33 cellular contexts compared by ENCODE assay signal in the genomic region with DNA sequence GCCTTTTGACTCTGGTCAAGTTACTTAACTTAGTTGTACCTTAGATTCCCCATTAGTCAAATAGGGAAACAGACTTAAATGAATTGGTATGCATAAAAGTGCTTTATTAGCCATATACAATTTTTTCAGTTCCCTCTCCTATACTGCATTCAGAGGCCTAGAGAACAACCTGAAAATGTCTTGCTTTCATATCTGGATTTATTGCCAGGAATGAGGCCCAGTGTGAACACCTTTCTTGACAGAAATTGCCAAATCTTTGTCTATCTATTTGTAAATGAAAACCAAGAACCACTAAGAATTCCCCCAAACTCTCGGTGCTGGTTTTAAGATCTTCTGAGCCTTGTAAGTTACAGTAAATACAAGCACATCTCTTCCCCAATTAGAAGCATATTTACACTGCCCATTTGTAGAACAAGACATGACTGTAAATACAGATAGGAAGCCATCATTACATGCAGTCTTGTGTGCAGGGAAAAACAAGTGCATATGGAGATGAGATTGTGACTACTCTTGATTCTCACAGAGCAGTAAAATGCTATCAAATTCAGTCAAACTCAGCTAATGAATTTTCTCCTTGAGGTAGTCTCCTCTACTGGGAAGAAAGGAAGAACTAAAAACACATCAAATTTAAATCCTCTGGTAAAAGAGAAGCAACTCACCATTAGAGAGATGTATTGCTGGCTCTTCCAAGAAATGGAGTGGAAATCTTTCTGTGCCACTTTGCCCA. TPM values are rescaled to one million over a fixed set of nuclear protein-coding genes. Genes with fewer than 3 reads are reported as not detected.
DNase-seq lines count a peak whose midpoint lies in the region; ATAC-seq and TF ChIP-seq lines count a peak whose summit lies in the region.
"Had no signal": no experiment of that assay in that cellular context is flagged by ENCODE, and none has a peak within 500 bp of the region (broad histone marks: within the 10 kb centered on the region; RNA-seq: fewer than 3 reads in every experiment).

No MANE protein-coding gene starts in this region.

- peaks cover 4 to 45% of the 10 kb centered on the region in 2 donors for H3K4me1 ChIP-seq in thoracic aorta (ENCODE audit: control insufficient read depth in 1 of 2, low read depth in 2 of 2)

- no peaks in the 10 kb centered on the region for H3K9me3 Mint-ChIP-seq in activated T-helper 1 cell treated with anti-CD3 and anti-CD28 coated beads, Interleukin-12 subunit alpha, Interleukin-12 subunit beta, Interleukin-2, Interleukin-4 antibody, amounts not matched to agents 30 ng/mL and 10 ng/mL and 1 ng/mL, durations not matched to agents 14 hours and 24 hours and 36 hours
- no peaks in the 10 kb centered on the region for H3K9me3 Mint-ChIP-seq in HFFc6
- H3K9me3 Mint-ChIP-seq: activated T-cell treated with anti-CD3 and anti-CD28 coated beads, Interleukin-2, amount 50 U/mL, for 24 hours; brain; nephron progenitor cell had no signal

- intact Hi-C loops in activated T-helper 1 cell treated with anti-CD3 and anti-CD28 coated beads, Interleukin-12 subunit alpha, Interleukin-12 subunit beta, Interleukin-2, Interleukin-4 antibody, amounts not matched to agents 30 ng/mL and 10 ng/mL and 1 ng/mL, durations not matched to agents 14 hours and 24 hours and 36 hours (cut with micrococcal nuclease): loop anchor here (2.0 kb wide), 1 partner anchor 39 kb away; no protein-coding TSS in a partner anchor

- H3K36me3 Mint-ChIP-seq in activated T-helper 1 cell treated with anti-CD3 and anti-CD28 coated beads, Interleukin-12 subunit alpha, Interleukin-12 subunit beta, Interleukin-2, Interleukin-4 antibody, amounts not matched to agents 30 ng/mL and 10 ng/mL and 1 ng/mL, durations not matched to agents 14 hours and 24 hours and 36 hours (ENCODE audit: low read depth): no peaks in the 10 kb centered on the region
- H3K36me3 Mint-ChIP-seq in HFFc6 (ENCODE audit: low read depth): no peaks in the 10 kb centered on the region
- H3K36me3 Mint-ChIP-seq: brain had no signal

- DNase-seq in activated T-helper 1 cell treated with anti-CD3 and anti-CD28 coated beads, Interleukin-12 subunit alpha, Interleukin-12 subunit beta, Interleukin-2, Interleukin-4 antibody, amounts not matched to agents 30 ng/mL and 10 ng/mL and 1 ng/mL, durations not matched to agents 14 hours and 24 hours and 36 hours (ENCODE audit: low spot score): no peak
- DNase-seq in thoracic aorta (ENCODE audit: low spot score) (no peak), NCI-H446 treated with DMSO at 0.1 percent for 48 hours (lab: John Stamatoyannopoulos, UW) (no peak), NAMALWA (ENCODE audit: low spot score) (no peak), HFFc6 (no peak)
- DNase-seq: activated CD4-positive, alpha-beta T cell treated with anti-CD3 and anti-CD28 coated beads for 48 hours; activated naive CD4-positive, alpha-beta T cell; activated T-cell treated with anti-CD3 and anti-CD28 coated beads, Interleukin-2, amount 50 U/mL, for 24 hours; DMS 273 treated with DMSO at 0.1 percent for 48 hours; mammary epithelial cell; NCI-H146; NCI-H2107; NCI-H774; nephron progenitor cell; sigmoid colon; SJCRH30; stimulated activated CD4-positive, alpha-beta T cell treated with anti-CD3 and anti-CD28 coated beads, Interleukin-12 subunit alpha, Interleukin-12 subunit beta, amount 100 ng/mL, for 4 hours; stimulated activated CD4-positive, alpha-beta T cell treated with anti-CD3 and anti-CD28 coated beads, Interleukin-2, amount 100 ng/mL, for 48 hours; T1000; upper lobe of right lung had no signal

- no peaks in the 10 kb centered on the region for H3K27me3 Mint-ChIP-seq in activated T-helper 1 cell treated with anti-CD3 and anti-CD28 coated beads, Interleukin-12 subunit alpha, Interleukin-12 subunit beta, Interleukin-2, Interleukin-4 antibody, amounts not matched to agents 30 ng/mL and 10 ng/mL and 1 ng/mL, durations not matched to agents 14 hours and 24 hours and 36 hours (ENCODE audit: insufficient read depth)
- H3K27me3 Mint-ChIP-seq in HFFc6 (ENCODE audit: insufficient read depth): peaks cover 2% of the 10 kb centered on the region
- H3K27me3 Mint-ChIP-seq: activated T-cell treated with anti-CD3 and anti-CD28 coated beads, Interleukin-2, amount 50 U/mL, for 24 hours had no signal

- H3K27me3 ChIP-seq in layer of hippocampus (ENCODE audit: control insufficient read depth, insufficient read depth, low read length): no peaks in the 10 kb centered on the region
- no peaks in the 10 kb centered on the region for H3K27me3 ChIP-seq in thoracic aorta (replicated peaks; ENCODE audit: insufficient read depth)
- H3K27me3 ChIP-seq: BLaER1, gastroesophageal sphincter, hepatocyte, sigmoid colon, SJCRH30, upper lobe of right lung had no signal

- peak overlapping the region; percentile 42 for H3K27ac Mint-ChIP-seq in activated T-helper 1 cell treated with anti-CD3 and anti-CD28 coated beads, Interleukin-12 subunit alpha, Interleukin-12 subunit beta, Interleukin-2, Interleukin-4 antibody, amounts not matched to agents 30 ng/mL and 10 ng/mL and 1 ng/mL, durations not matched to agents 14 hours and 24 hours and 36 hours
- H3K27ac Mint-ChIP-seq in HFFc6: no peak overlapping the region
- H3K27ac Mint-ChIP-seq: activated T-cell treated with anti-CD3 and anti-CD28 coated beads, Interleukin-2, amount 50 U/mL, for 24 hours; brain; nephron progenitor cell had no signal

- H3K4me3 Mint-ChIP-seq in activated T-helper 1 cell treated with anti-CD3 and anti-CD28 coated beads, Interleukin-12 subunit alpha, Interleukin-12 subunit beta, Interleukin-2, Interleukin-4 antibody, amounts not matched to agents 30 ng/mL and 10 ng/mL and 1 ng/mL, durations not matched to agents 14 hours and 24 hours and 36 hours: no peak overlapping the region
- no peak overlapping the region for H3K4me3 Mint-ChIP-seq in HFFc6
- H3K4me3 Mint-ChIP-seq: activated T-cell treated with anti-CD3 and anti-CD28 coated beads, Interleukin-2, amount 50 U/mL, for 24 hours; brain; nephron progenitor cell had no signal

- H3K4me3 ChIP-seq in thoracic aorta: no peak overlapping the region
- H3K4me3 ChIP-seq: BLaER1, gastroesophageal sphincter, hepatocyte, sigmoid colon, SJCRH30, upper lobe of right lung had no signal

- H3K36me3 ChIP-seq in thoracic aorta: no peaks in the 10 kb centered on the region
- H3K36me3 ChIP-seq: BLaER1, gastroesophageal sphincter, sigmoid colon, SJCRH30, upper lobe of right lung had no signal

- TF ChIP-seq CTCF in thoracic aorta (IDR thresholded peaks at IDR 0.05) (no peak), HFFc6 (IDR thresholded peaks at IDR 0.05) (no peak)

- H3K27ac ChIP-seq in layer of hippocampus (ENCODE audit: low read depth, low read length) (peak overlapping the region; percentile 85), thoracic aorta (peak overlapping the region; percentile 48 to 69)
- H3K27ac ChIP-seq: BLaER1, hepatocyte, sigmoid colon, SJCRH30, upper lobe of right lung had no signal

- peaks cover 31% of the 10 kb centered on the region for H3K4me1 Mint-ChIP-seq in activated T-helper 1 cell treated with anti-CD3 and anti-CD28 coated beads, Interleukin-12 subunit alpha, Interleukin-12 subunit beta, Interleukin-2, Interleukin-4 antibody, amounts not matched to agents 30 ng/mL and 10 ng/mL and 1 ng/mL, durations not matched to agents 14 hours and 24 hours and 36 hours (ENCODE audit: low read depth)
- H3K4me1 Mint-ChIP-seq in HFFc6 (ENCODE audit: low read depth): peaks cover 27% of the 10 kb centered on the region

- peak; percentile 24 for ATAC-seq in GM21529 (IDR thresholded peaks at IDR 0.05; ENCODE audit: unreplicated experiment)
- no peak for ATAC-seq in thoracic aorta (ENCODE audit: insufficient number of reproducible peaks, low FRiP score, low read depth)
- ATAC-seq: gastroesophageal sphincter, HepG2, upper lobe of right lung had no signal

- no peaks in the 10 kb centered on the region for H3K9me3 ChIP-seq in thoracic aorta
- H3K9me3 ChIP-seq: BLaER1, gastroesophageal sphincter, sigmoid colon, SJCRH30, upper lobe of right lung had no signal

RNA-seq across cellular contexts. Expression of a gene that starts 5.2 kb away (rescaled TPM):
- 17.2 and 22.3 TPM in 2 replicates for total RNA-seq in activated T-helper 1 cell treated with anti-CD3 and anti-CD28 coated beads, Interleukin-12 subunit alpha, Interleukin-12 subunit beta, Interleukin-2, Interleukin-4 antibody, amounts not matched to agents 30 ng/mL and 10 ng/mL and 1 ng/mL, durations not matched to agents 14 hours and 24 hours and 36 hours
- total RNA-seq in thoracic aorta: 100 to 1,000 TPM in 1 of 2 donors, 10 to 100 TPM in 1; 65.1 to 134 TPM
- 10 to 100 TPM; 27.5 to 38.2 (median 31.8) TPM for total RNA-seq in HFFc6 (2021; fragmentation: NEBNext Ultra II Directional; extraction: Animal tissue kit (Norgen Biotek cat#: 25700))

RNA-seq across cellular contexts. Expression of a gene that starts 45.8 kb away (rescaled TPM):
- total RNA-seq in activated T-helper 1 cell treated with anti-CD3 and anti-CD28 coated beads, Interleukin-12 subunit alpha, Interleukin-12 subunit beta, Interleukin-2, Interleukin-4 antibody, amounts not matched to agents 30 ng/mL and 10 ng/mL and 1 ng/mL, durations not matched to agents 14 hours and 24 hours and 36 hours: not detected in 2 replicates
- not detected for total RNA-seq in thoracic aorta
- total RNA-seq in HFFc6 (2021; fragmentation: NEBNext Ultra II Directional; extraction: Animal tissue kit (Norgen Biotek cat#: 25700)): not detected
- total RNA-seq: chondrocyte, gastroesophageal sphincter, H4, hepatocyte, HepG2, LHCN-M2, mammary epithelial cell, osteoblast, pulmonary artery endothelial cell, RPMI7951, sigmoid colon, SJCRH30, upper lobe of right lung had no signal
